8 cellular contexts compared by ENCODE assay signal in the genomic region with DNA sequence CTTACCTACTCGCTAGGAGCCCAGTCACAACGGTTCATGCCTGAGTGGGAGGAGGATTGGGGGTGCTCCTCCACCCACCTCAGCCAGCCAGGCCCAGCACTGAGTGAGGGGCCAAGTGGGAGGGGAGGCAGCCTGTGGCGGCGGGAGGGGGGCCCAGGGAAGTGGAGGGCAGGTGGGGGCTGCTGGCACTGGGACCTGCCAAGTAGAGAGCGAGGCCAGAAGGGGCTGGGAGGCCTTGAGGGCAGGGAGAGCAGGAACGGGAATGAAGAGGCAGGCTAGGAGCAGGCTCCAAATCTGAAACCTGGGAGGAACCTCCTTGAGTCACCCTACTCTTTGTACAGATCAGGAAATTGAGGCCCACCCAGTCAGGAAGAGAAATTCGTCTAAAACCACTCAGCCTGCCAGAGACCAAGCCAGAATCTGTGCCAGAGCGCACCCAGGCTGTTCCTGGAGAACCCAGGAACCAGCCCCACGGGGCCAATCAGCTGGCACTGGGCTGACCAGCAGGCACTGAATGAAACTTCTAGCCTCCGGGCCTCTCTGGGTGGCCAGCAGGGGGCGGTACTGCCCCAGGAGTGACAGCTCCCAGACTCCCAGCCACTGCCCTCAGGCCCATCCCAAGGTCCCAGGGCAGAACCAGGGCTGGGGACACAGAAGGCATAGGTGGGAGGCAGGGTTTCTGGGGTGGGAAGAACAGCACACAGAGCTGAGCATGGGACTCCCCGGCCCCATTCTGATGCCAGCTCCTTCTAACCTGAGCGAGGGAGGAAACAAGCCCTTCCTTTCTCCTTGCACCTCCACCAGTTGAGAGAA. TPM values are rescaled to one million over a fixed set of nuclear protein-coding genes. Genes with fewer than 3 reads are reported as not detected.
DNase-seq lines count a peak whose midpoint lies in the region; ATAC-seq and TF ChIP-seq lines count a peak whose summit lies in the region.

No MANE protein-coding gene starts in this region.

- POLR2A ChIA-PET in SK-N-SH (lab: Yijun Ruan, JAX): interaction anchor here (1.0 kb wide), 1 partner anchor 61 kb away, joined by 4 read pairs; no protein-coding TSS in a partner anchor

- no peak overlapping the region for H3K9ac ChIP-seq in SK-N-SH

- 49% methylated on average over 8 of the region's 13 CpGs for WGBS in SK-N-SH (ENCODE audit: low lambda C conversion rate)

- H4K20me1 ChIP-seq in SK-N-SH (ENCODE audit: insufficient read depth): no peaks in the 10 kb centered on the region

- no peak for ATAC-seq in HG02571 (IDR thresholded peaks at IDR 0.05; ENCODE audit: unreplicated experiment)

- TF ChIP-seq CTCF in SK-N-SH (IDR thresholded peaks at IDR 0.05) (peak; percentile 95), glutamatergic neuron (IDR thresholded peaks at IDR 0.05; ENCODE audit: partially characterized antibody, unreplicated experiment) (peak; percentile 99)

- no peaks in the 10 kb centered on the region for H3K9me3 Mint-ChIP-seq in glutamatergic neuron (ENCODE audit: unreplicated experiment)

- H3K36me3 ChIP-seq in SK-N-SH (replicated peaks in 1 of 2; ENCODE audit: control insufficient read depth in 1 of 2, insufficient read depth in 2 of 2, low read length in 1 of 2): no peaks in the 10 kb centered on the region

- no peaks in the 10 kb centered on the region for H3K9me2 ChIP-seq in SK-N-SH

- H3K4me2 ChIP-seq in SK-N-SH: no peak overlapping the region

- no peak for TF ChIP-seq EP300 in SK-N-SH (IDR thresholded peaks at IDR 0.05; ENCODE audit: borderline replicate concordance in 1 of 2, low read depth in 1 of 2, low read length in 1 of 2)

- H3K4me3 ChIP-seq in SK-N-SH (ENCODE audit: low read depth in 2 of 2, low read length in 1 of 2): peak overlapping the region in 1 of 2 experiments; percentile 22; a peak in 1 of 4 replicates

- H3K9me3 ChIP-seq in SK-N-SH: no peaks in the 10 kb centered on the region

- H3K36me3 Mint-ChIP-seq in glutamatergic neuron (ENCODE audit: unreplicated experiment): no peaks in the 10 kb centered on the region

- DNase-seq in NCI-H510A treated with DMSO at 0.1 percent for 48 hours (lab: John Stamatoyannopoulos, UW): peak; percentile 46
- no peak for DNase-seq in NCI-H510A (lab: John Stamatoyannopoulos, UW)
- DNase-seq in LoVo (ENCODE audit: low spot score): peak; percentile 84
- peak; percentile 91 for DNase-seq in SK-N-SH
- peak; percentile 71 for DNase-seq in activated naive CD4-positive, alpha-beta T cell treated with anti-CD3 and anti-CD28 coated beads, Interleukin-2, amount 50 U/mL, for 16 hours
- peak; percentile 92 for DNase-seq in glutamatergic neuron
- peak; percentile 88 for DNase-seq in pons (ENCODE audit: low spot score)

- no peak overlapping the region for H3K27ac Mint-ChIP-seq in glutamatergic neuron (ENCODE audit: unreplicated experiment)

- H3K4me3 Mint-ChIP-seq in glutamatergic neuron (ENCODE audit: unreplicated experiment): no peak overlapping the region

- H3K4me1 ChIP-seq in SK-N-SH (ENCODE audit: control insufficient read depth in 1 of 2, insufficient read depth in 2 of 2, low read depth in 1 of 2, low read length in 1 of 2): peaks cover 0 to 14% of the 10 kb centered on the region in 2 experiments; a peak in 1 of 4 replicates

- H3K27me3 ChIP-seq in SK-N-SH (ENCODE audit: insufficient read depth): no peaks in the 10 kb centered on the region

- CTCF ChIA-PET in SK-N-SH (lab: Yijun Ruan, JAX): interaction anchor here (0.7 to 23.8 kb wide), 28 partner anchors 9 to 387 kb away, joined by 3 to 779 read pairs (median 4); partner anchors contain the start of genes CYP11A1, SEMA7A and UBL7

- no peaks in the 10 kb centered on the region for H3F3A ChIP-seq in SK-N-SH (replicated peaks; ENCODE audit: insufficient read depth)

- peak; percentile 91 for TF ChIP-seq RAD21 in SK-N-SH (IDR thresholded peaks at IDR 0.05; ENCODE audit: low read length)

- no peak overlapping the region for H3K27ac ChIP-seq in SK-N-SH (ENCODE audit: low read depth in 2 of 2, low read length in 1 of 2)

- peaks cover 5% of the 10 kb centered on the region for H3K27me3 Mint-ChIP-seq in glutamatergic neuron (ENCODE audit: unreplicated experiment)

- peaks cover 4% of the 10 kb centered on the region for H3K4me1 Mint-ChIP-seq in glutamatergic neuron (ENCODE audit: low read depth, unreplicated experiment)

- no peaks in the 10 kb centered on the region for H3K79me2 ChIP-seq in SK-N-SH (ENCODE audit: insufficient read depth)

- no peak overlapping the region for H2AFZ ChIP-seq in SK-N-SH (ENCODE audit: low read depth)

TF ChIP-seq in SK-N-SH, 30 proteins besides CTCF, POLR2A, EP300 and RAD21:
- no peak for TF ChIP-seq TAF1 (IDR thresholded peaks at IDR 0.05; ENCODE audit: borderline replicate concordance, low read depth, low read length)
- TF ChIP-seq TCF12 (IDR thresholded peaks at IDR 0.05): no peak
- TF ChIP-seq, protein P1, sequence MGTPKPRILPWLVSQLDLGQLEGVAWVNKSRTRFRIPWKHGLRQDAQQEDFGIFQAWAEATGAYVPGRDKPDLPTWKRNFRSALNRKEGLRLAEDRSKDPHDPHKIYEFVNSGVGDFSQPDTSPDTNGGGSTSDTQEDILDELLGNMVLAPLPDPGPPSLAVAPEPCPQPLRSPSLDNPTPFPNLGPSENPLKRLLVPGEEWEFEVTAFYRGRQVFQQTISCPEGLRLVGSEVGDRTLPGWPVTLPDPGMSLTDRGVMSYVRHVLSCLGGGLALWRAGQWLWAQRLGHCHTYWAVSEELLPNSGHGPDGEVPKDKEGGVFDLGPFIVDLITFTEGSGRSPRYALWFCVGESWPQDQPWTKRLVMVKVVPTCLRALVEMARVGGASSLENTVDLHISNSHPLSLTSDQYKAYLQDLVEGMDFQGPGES (IDR thresholded peaks at IDR 0.05; ENCODE audit: low read depth, low read length): no peak
- TF ChIP-seq USF1 (IDR thresholded peaks at IDR 0.05; ENCODE audit: borderline replicate concordance, low read depth): no peak
- TF ChIP-seq POLR2AphosphoS5 (IDR thresholded peaks at IDR 0.05; ENCODE audit: low read depth, low read length): no peak
- no peak for TF ChIP-seq RXRA (IDR thresholded peaks at IDR 0.05; ENCODE audit: borderline replicate concordance, low read depth)
- TF ChIP-seq MAX (IDR thresholded peaks at IDR 0.05; ENCODE audit: low read depth): 0 out of 2 replicates have a peak, but pooled peaks have one; percentile 17
- TF ChIP-seq, protein P2, sequence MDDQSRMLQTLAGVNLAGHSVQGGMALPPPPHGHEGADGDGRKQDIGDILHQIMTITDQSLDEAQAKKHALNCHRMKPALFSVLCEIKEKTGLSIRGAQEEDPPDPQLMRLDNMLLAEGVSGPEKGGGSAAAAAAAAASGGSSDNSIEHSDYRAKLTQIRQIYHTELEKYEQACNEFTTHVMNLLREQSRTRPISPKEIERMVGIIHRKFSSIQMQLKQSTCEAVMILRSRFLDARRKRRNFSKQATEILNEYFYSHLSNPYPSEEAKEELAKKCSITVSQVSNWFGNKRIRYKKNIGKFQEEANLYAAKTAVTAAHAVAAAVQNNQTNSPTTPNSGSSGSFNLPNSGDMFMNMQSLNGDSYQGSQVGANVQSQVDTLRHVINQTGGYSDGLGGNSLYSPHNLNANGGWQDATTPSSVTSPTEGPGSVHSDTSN (IDR thresholded peaks at IDR 0.05): 0 out of 2 replicates have a peak, but pooled peaks have one; percentile 20
- TF ChIP-seq CHD2 (IDR thresholded peaks at IDR 0.05; ENCODE audit: low read length, partially characterized antibody): no peak
- TF ChIP-seq SMC3 (IDR thresholded peaks at IDR 0.05; ENCODE audit: low read depth, low read length): peak; percentile 95
- TF ChIP-seq FOSL2 (IDR thresholded peaks at IDR 0.05; ENCODE audit: borderline replicate concordance, low read depth): no peak
- TF ChIP-seq GATA2 (CRISPR knock-in tag; IDR thresholded peaks at IDR 0.05): no peak
- TF ChIP-seq NRF1 (IDR thresholded peaks at IDR 0.05; ENCODE audit: low read depth, low read length): no peak
- no peak for TF ChIP-seq RFX5 (IDR thresholded peaks at IDR 0.05; ENCODE audit: low read length)

RNA-seq across cellular contexts. Expression of gene CYP11A1, which starts 14.8 kb away (rescaled TPM):
- polyA plus RNA-seq in SK-N-SH (2012; rRNA removed): 0.08 TPM in 1 of 2 replicates, not detected in the other
- 0.03 TPM in 1 of 2 replicates, not detected in the other for polyA plus RNA-seq in SK-N-SH (2012; cell fraction: cytosol; rRNA removed)
- not detected in 2 replicates for polyA plus RNA-seq in SK-N-SH (2012; cell fraction: nucleus; rRNA removed)
- not detected for total RNA-seq in glutamatergic neuron (ENCODE audit: unreplicated experiment)

RNA-seq across cellular contexts. Expression of gene SEMA7A, which starts 51.5 kb away (rescaled TPM):
- 0.80 and 1.3 TPM in 2 replicates for polyA plus RNA-seq in SK-N-SH (2012; rRNA removed)
- polyA plus RNA-seq in SK-N-SH (2012; cell fraction: cytosol; rRNA removed): 0.50 and 0.92 TPM in 2 replicates
- polyA plus RNA-seq in SK-N-SH (2012; cell fraction: nucleus; rRNA removed): 1.1 and 1.3 TPM in 2 replicates
- total RNA-seq in glutamatergic neuron (ENCODE audit: unreplicated experiment): 16.2 TPM
